ENCODE assay signal across 26 cellular contexts in the genomic region with DNA sequence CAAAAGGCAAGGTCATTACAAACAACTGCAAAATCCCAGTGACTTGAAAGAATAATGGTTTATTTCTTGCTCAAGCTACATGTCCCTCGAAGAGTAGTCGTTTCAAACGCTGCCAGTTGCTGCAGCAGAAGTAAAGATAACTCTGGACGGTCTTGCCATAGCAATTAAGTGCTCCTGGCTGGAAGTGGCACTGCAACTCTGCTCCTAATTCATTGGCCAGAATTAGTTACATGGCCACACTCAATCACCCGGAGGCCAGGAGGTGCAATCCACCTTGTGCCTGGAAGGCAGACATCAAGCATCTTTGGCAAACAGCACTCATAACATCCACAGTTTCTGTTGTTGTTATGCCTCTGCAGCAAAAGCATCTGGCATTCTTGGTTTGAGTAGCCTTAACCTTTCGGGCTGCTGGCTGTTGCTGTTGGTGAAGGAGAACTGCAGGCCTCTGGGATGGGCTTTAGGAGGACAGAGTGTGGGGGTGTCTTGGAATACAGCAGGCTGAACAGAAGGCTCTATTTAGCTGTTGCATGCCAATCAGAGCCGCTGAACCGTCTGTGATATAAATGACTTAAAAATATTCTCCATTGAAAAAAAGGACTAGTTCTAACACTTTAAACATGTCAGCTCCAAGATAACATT.
DNase-seq lines count a peak whose midpoint lies in the region; ATAC-seq, FAIRE-seq and TF ChIP-seq lines count a peak whose summit lies in the region.
"Had no signal": no experiment of that assay in that cellular context is flagged by ENCODE, and none has a peak within 500 bp of the region (broad histone marks: within the 10 kb centered on the region; RNA-seq: fewer than 3 reads in every experiment).

No MANE protein-coding gene starts in this region.

- H3K27ac ChIP-seq in HUES64 (ENCODE audit: low read depth, low read length) (peak overlapping the region; percentile 60; the same call in 1 of the 2 replicates), right cardiac atrium (ENCODE audit: low read length) (no peak overlapping the region), tibial nerve (no peak overlapping the region)
- H3K27ac ChIP-seq: adrenal gland, esophagus squamous epithelium, foreskin keratinocyte, skin epidermis, upper lobe of left lung had no signal

- DNase-seq in GM12892 (ENCODE audit: insufficient read length) (no peak), WTC11 (ENCODE audit: low spot score) (no peak), right cardiac atrium (no peak), HuH-7.5 (ENCODE audit: low spot score) (no peak), 8988T (no peak), tibial nerve (ENCODE audit: low spot score in 2 of 2) (no peak)
- DNase-seq: activated CD8-positive, alpha-beta memory T cell treated with anti-CD3 and anti-CD28 coated beads, Interleukin-2, amount 50 U/mL, for 48 hours; activated CD8-positive, alpha-beta T cell treated with anti-CD3 and anti-CD28 coated beads for 36 hours; activated naive CD4-positive, alpha-beta T cell treated with anti-CD3 and anti-CD28 coated beads, Interleukin-2, amount 10 ng/mL, durations not matched to agents 7 days and 5 days; C1 segment of cervical spinal cord; COR-L47; esophagus squamous epithelium; foreskin keratinocyte; head of caudate nucleus; left colon; NCI-H2029 treated with DMSO at 0.1 percent for 48 hours; SK-N-SH; stimulated activated naive B cell treated with anti-CD40 and anti-IgM and Interleukin-4, amounts not matched to agents 10 μg/mL and 1 μg/mL and 100 μg/mL, for 72 hours; T-helper 2 cell; upper lobe of left lung had no signal

- ATAC-seq in WTC11 (peak; percentile 62), right cardiac atrium (peak; percentile 43 to 55)
- ATAC-seq: activated CD8-positive, alpha-beta T cell treated with anti-CD3 and anti-CD28 coated beads for 36 hours; foreskin keratinocyte; left colon had no signal

- peak overlapping the region; percentile 4; the same call in 1 of the 2 replicates for H3K9ac ChIP-seq in HUES64 (ENCODE audit: low read depth, low read length)
- H3K9ac ChIP-seq: SK-N-SH had no signal

- intact Hi-C loops in right cardiac atrium (cut with DNase I): no loop called here

- FAIRE-seq in GM12892 (lab: Jason Lieb, UNC): peak; percentile 14
- FAIRE-seq: endometrium, G401.6 had no signal

- H3K4me1 ChIP-seq in HUES64 (ENCODE audit: insufficient read depth, low read length): peaks cover 44% of the 10 kb centered on the region
- H3K4me1 ChIP-seq in right cardiac atrium (ENCODE audit: control insufficient read depth, insufficient read depth, low read length): no peaks in the 10 kb centered on the region
- peaks cover 0 to 6% (median 2%) of the 10 kb centered on the region in 4 donors for H3K4me1 ChIP-seq in tibial nerve
- H3K4me1 ChIP-seq: adrenal gland, foreskin keratinocyte, upper lobe of left lung had no signal

- H3K4me3 ChIP-seq in HUES64 (ENCODE audit: low read length): no peak overlapping the region
- H3K4me3 ChIP-seq in right cardiac atrium (ENCODE audit: low read length): no peak overlapping the region
- no peak overlapping the region for H3K4me3 ChIP-seq in tibial nerve
- H3K4me3 ChIP-seq: adrenal gland, esophagus squamous epithelium, skin epidermis, upper lobe of left lung had no signal

- peak overlapping the region; percentile 54 for H3K27ac Mint-ChIP-seq in WTC11
- H3K27ac Mint-ChIP-seq: activated CD8-positive, alpha-beta T cell treated with anti-CD3 and anti-CD28 coated beads for 36 hours; nephron; stimulated activated naive B cell treated with anti-CD40 and anti-IgM and Interleukin-4, amounts not matched to agents 10 μg/mL and 1 μg/mL and 100 μg/mL, for 72 hours had no signal

- H3K4me3 Mint-ChIP-seq in WTC11: no peak overlapping the region
- H3K4me3 Mint-ChIP-seq: activated CD8-positive, alpha-beta T cell treated with anti-CD3 and anti-CD28 coated beads for 36 hours; activated naive CD4-positive, alpha-beta T cell treated with anti-CD3 and anti-CD28 coated beads, Interleukin-2, amount 10 ng/mL, durations not matched to agents 7 days and 5 days; nephron; stimulated activated naive B cell treated with anti-CD40 and anti-IgM and Interleukin-4, amounts not matched to agents 10 μg/mL and 1 μg/mL and 100 μg/mL, for 72 hours had no signal

- peaks cover 65% of the 10 kb centered on the region for H3K4me1 Mint-ChIP-seq in WTC11

- no peak for TF ChIP-seq EP300 in tibial nerve (IDR thresholded peaks at IDR 0.05)

- H3K36me3 ChIP-seq in HUES64 (ENCODE audit: insufficient read depth, low read length): no peaks in the 10 kb centered on the region
- no peaks in the 10 kb centered on the region for H3K36me3 ChIP-seq in tibial nerve
- H3K36me3 ChIP-seq: adrenal gland, esophagus squamous epithelium, upper lobe of left lung had no signal

- H3K36me3 Mint-ChIP-seq in WTC11: no peaks in the 10 kb centered on the region
- H3K36me3 Mint-ChIP-seq: activated naive CD4-positive, alpha-beta T cell treated with anti-CD3 and anti-CD28 coated beads, Interleukin-2, amount 10 ng/mL, durations not matched to agents 7 days and 5 days; stimulated activated naive B cell treated with anti-CD40 and anti-IgM and Interleukin-4, amounts not matched to agents 10 μg/mL and 1 μg/mL and 100 μg/mL, for 72 hours had no signal

- TF ChIP-seq CTCF in WTC11 (IDR thresholded peaks at IDR 0.05) (no peak), tibial nerve (IDR thresholded peaks at IDR 0.05) (no peak)

- CTCF ChIA-PET in WTC11 (lab: Charles Lee): no interaction called here

- POLR2A ChIA-PET in WTC11 (lab: Charles Lee): interaction anchor here (1.0 kb wide), 1 partner anchor 9 kb away, joined by 3 read pairs; no protein-coding TSS in a partner anchor

- TF ChIP-seq POLR2A in GM12892 (IDR thresholded peaks at IDR 0.05; ENCODE audit: low read depth, low read length): no peak
- TF ChIP-seq POLR2A in tibial nerve (IDR thresholded peaks at IDR 0.05): no peak

- H3K9me3 Mint-ChIP-seq in WTC11: no peaks in the 10 kb centered on the region
- H3K9me3 Mint-ChIP-seq: activated CD8-positive, alpha-beta T cell treated with anti-CD3 and anti-CD28 coated beads for 36 hours; nephron; stimulated activated naive B cell treated with anti-CD40 and anti-IgM and Interleukin-4, amounts not matched to agents 10 μg/mL and 1 μg/mL and 100 μg/mL, for 72 hours had no signal

- 91% methylated on average over 8 of the region's 8 CpGs for WGBS in HUES64
- 44% methylated on average over 8 of the region's 8 CpGs for WGBS in right cardiac atrium
- 39 to 44% methylated on average over 8 of the region's 8 CpGs for WGBS in tibial nerve, 2 donors

- H3K9me3 ChIP-seq in HUES64 (ENCODE audit: insufficient read depth, low read depth, low read length) (no peaks in the 10 kb centered on the region), right cardiac atrium (ENCODE audit: control insufficient read depth, low read length) (no peaks in the 10 kb centered on the region), tibial nerve (no peaks in the 10 kb centered on the region)
- H3K9me3 ChIP-seq: adrenal gland, esophagus squamous epithelium, SK-N-SH, upper lobe of left lung had no signal

- H3K27me3 ChIP-seq in HUES64 (ENCODE audit: insufficient read depth, low read length) (no peaks in the 10 kb centered on the region), right cardiac atrium (ENCODE audit: control insufficient read depth, insufficient read depth) (no peaks in the 10 kb centered on the region), tibial nerve (no peaks in the 10 kb centered on the region)
- H3K27me3 ChIP-seq: adrenal gland, esophagus squamous epithelium, upper lobe of left lung had no signal

- H3K27me3 Mint-ChIP-seq in WTC11 (ENCODE audit: low read depth): peaks cover 4% of the 10 kb centered on the region
- H3K27me3 Mint-ChIP-seq: activated CD8-positive, alpha-beta T cell treated with anti-CD3 and anti-CD28 coated beads for 36 hours had no signal

TF ChIP-seq in WTC11, 78 proteins besides CTCF, POLR2A, EP300 and RAD21 (continues in another document):
- TF ChIP-seq ZNF138 (CRISPR knock-in tag; conservative IDR thresholded peaks at IDR 0.05) (no peak), NFATC4 (CRISPR knock-in tag; IDR thresholded peaks at IDR 0.05) (no peak), FOXK1 (CRISPR knock-in tag; IDR thresholded peaks at IDR 0.05) (no peak), IRF1 (CRISPR knock-in tag; IDR thresholded peaks at IDR 0.05) (no peak)
- TF ChIP-seq, protein P1, sequence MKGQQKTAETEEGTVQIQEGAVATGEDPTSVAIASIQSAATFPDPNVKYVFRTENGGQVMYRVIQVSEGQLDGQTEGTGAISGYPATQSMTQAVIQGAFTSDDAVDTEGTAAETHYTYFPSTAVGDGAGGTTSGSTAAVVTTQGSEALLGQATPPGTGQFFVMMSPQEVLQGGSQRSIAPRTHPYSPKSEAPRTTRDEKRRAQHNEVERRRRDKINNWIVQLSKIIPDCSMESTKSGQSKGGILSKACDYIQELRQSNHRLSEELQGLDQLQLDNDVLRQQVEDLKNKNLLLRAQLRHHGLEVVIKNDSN (CRISPR knock-in tag; IDR thresholded peaks at IDR 0.05): no peak
